Comparison of ENCODE assay signal across 12 cellular contexts in genomic region chr10:97327348-97328294, GRCh38. TPM values are rescaled to one million over a fixed set of nuclear protein-coding genes. Genes with fewer than 3 reads are reported as not detected.
DNase-seq lines count a peak whose midpoint lies in the region; ATAC-seq and TF ChIP-seq lines count a peak whose summit lies in the region.
"Had no signal": no experiment of that assay in that cellular context is flagged by ENCODE, and none has a peak within 500 bp of the region (broad histone marks: within the 10 kb centered on the region; RNA-seq: fewer than 3 reads in every experiment).

No MANE protein-coding gene starts in this region.

- H3K27ac Mint-ChIP-seq in GM23338 = peak overlapping the region; percentile 5

- TF ChIP-seq CTCF in GM23338 (conservative IDR thresholded peaks at IDR 0.05; ENCODE audit: low read depth in 2 of 2) (no peak), left lung (IDR thresholded peaks at IDR 0.05) (no peak)

- peaks cover 42% of the 10 kb centered on the region for H3K79me2 ChIP-seq in GM23338 (replicated peaks; ENCODE audit: insufficient read depth)

- H3K36me3 Mint-ChIP-seq in GM23338 (ENCODE audit: low read depth) = peaks cover 34% of the 10 kb centered on the region

- CTCF ChIA-PET in HEK293T (lab: Yijun Ruan, JAX) = interaction anchor here (0.6 to 1.1 kb wide), 3 partner anchors 49 to 255 kb away, joined by 3 to 6 read pairs (median 4); no protein-coding TSS in a partner anchor

- H3K27me3 ChIP-seq in BLaER1 treated with 17β-estradiol and CSF1 and Interleukin-3, amounts not matched to agents 10 nM and 100 nM = no peaks in the 10 kb centered on the region; a peak in 1 of 22 replicates
- H3K27me3 ChIP-seq in GM23338 (ENCODE audit: insufficient read depth) (no peaks in the 10 kb centered on the region; the same call in 1 of the 2 replicates), left lung (no peaks in the 10 kb centered on the region)
- H3K27me3 ChIP-seq: thyroid gland had no signal

- peak overlapping the region in 8 of 11 experiments; percentile 20 to 99 (median 92); a peak in 13 of 22 replicates for H3K4me2 ChIP-seq in BLaER1 treated with 17β-estradiol and CSF1 and Interleukin-3, amounts not matched to agents 10 nM and 100 nM
- H3K4me2 ChIP-seq in GM23338 = peak overlapping the region; percentile 67

- H3F3A ChIP-seq in GM23338 (replicated peaks; ENCODE audit: low read depth) = peaks cover 25% of the 10 kb centered on the region

- H3K9me3 Mint-ChIP-seq in GM23338 = no peaks in the 10 kb centered on the region

- H3K4me3 Mint-ChIP-seq in GM23338 = no peak overlapping the region

- peaks cover 19 to 66% (median 53%) of the 10 kb centered on the region in 11 experiments for H3K36me3 ChIP-seq in BLaER1 treated with 17β-estradiol and CSF1 and Interleukin-3, amounts not matched to agents 10 nM and 100 nM
- H3K36me3 ChIP-seq in GM23338 (ENCODE audit: insufficient read depth) (no peaks in the 10 kb centered on the region), left lung (peaks cover 0 to 33% of the 10 kb centered on the region in 2 donors)
- H3K36me3 ChIP-seq: thyroid gland had no signal

- H2AFZ ChIP-seq in GM23338 = no peak overlapping the region

- ATAC-seq in GM23338 (no peak), left lung (peak; percentile 89), HG02938 (IDR thresholded peaks at IDR 0.05; ENCODE audit: unreplicated experiment) (no peak), HG03135 (IDR thresholded peaks at IDR 0.05; ENCODE audit: unreplicated experiment) (no peak), HG02610 (IDR thresholded peaks at IDR 0.05; ENCODE audit: unreplicated experiment) (no peak)

- POLR2A ChIA-PET in HEK293T (lab: Yijun Ruan, JAX) = interaction anchor here (2.7 kb wide), 1 partner anchor 36 kb away, joined by 9 read pairs; the partner anchor contains the start of gene ARHGAP19

- H3K27ac ChIP-seq in BLaER1 treated with 17β-estradiol and CSF1 and Interleukin-3, amounts not matched to agents 10 nM and 100 nM = peak overlapping the region in 6 of 11 experiments; percentile 3 to 50 (median 24); a peak in 9 of 22 replicates
- H3K27ac ChIP-seq in GM23338 (ENCODE audit: low read depth) (peak overlapping the region; percentile 83), left lung (peak overlapping the region; percentile 48 to 57)
- H3K27ac ChIP-seq: coronary artery, RWPE1, thyroid gland had no signal

- H3K9me2 ChIP-seq in GM23338 (ENCODE audit: insufficient read depth) = no peaks in the 10 kb centered on the region

- H3K4me3 ChIP-seq in BLaER1 treated with 17β-estradiol and CSF1 and Interleukin-3, amounts not matched to agents 10 nM and 100 nM = peak overlapping the region in 1 of 10 experiments; percentile 97; a peak in 1 of 20 replicates
- H3K4me3 ChIP-seq in GM23338 = no peak overlapping the region
- H3K4me3 ChIP-seq in left lung = no peak overlapping the region
- H3K4me3 ChIP-seq: coronary artery, thyroid gland had no signal

- peaks cover 11% of the 10 kb centered on the region for H3K27me3 Mint-ChIP-seq in GM23338 (ENCODE audit: insufficient read depth, low read depth, poor library complexity)

- intact Hi-C loops in left lung (cut with DNase I) = no loop called here

- DNase-seq in GM23338 (ENCODE audit: low spot score) (no peak), SHP77 (lab: John Stamatoyannopoulos, UW) (peak; percentile 39 to 58), left lung (no peak), HEK293T (ENCODE audit: extremely low spot score) (no peak)
- DNase-seq: KBM-7, thyroid gland had no signal

- peaks cover 0 to 12% (median 0%) of the 10 kb centered on the region in 11 experiments; a peak in 2 of 22 replicates for H3K9me3 ChIP-seq in BLaER1 treated with 17β-estradiol and CSF1 and Interleukin-3, amounts not matched to agents 10 nM and 100 nM (replicated peaks in 1 of 11)
- no peaks in the 10 kb centered on the region for H3K9me3 ChIP-seq in left lung
- H3K9me3 ChIP-seq: thyroid gland had no signal

- peaks cover 35 to 100% (median 79%) of the 10 kb centered on the region in 11 experiments for H4K20me1 ChIP-seq in BLaER1 treated with 17β-estradiol and CSF1 and Interleukin-3, amounts not matched to agents 10 nM and 100 nM
- H4K20me1 ChIP-seq in GM23338 (replicated peaks; ENCODE audit: insufficient read depth) = peaks cover 28% of the 10 kb centered on the region

- H3K4me1 Mint-ChIP-seq in GM23338 = peaks cover 38% of the 10 kb centered on the region

- H3K9ac ChIP-seq in BLaER1 treated with 17β-estradiol and CSF1 and Interleukin-3, amounts not matched to agents 10 nM and 100 nM = peak overlapping the region in 6 of 11 experiments; percentile 7 to 99 (median 77); a peak in 7 of 22 replicates

- H3K4me1 ChIP-seq in BLaER1 treated with 17β-estradiol and CSF1 and Interleukin-3, amounts not matched to agents 10 nM and 100 nM = peaks cover 32 to 90% (median 62%) of the 10 kb centered on the region in 10 experiments
- peaks cover 50% of the 10 kb centered on the region for H3K4me1 ChIP-seq in GM23338 (ENCODE audit: insufficient read depth)
- peaks cover 17 to 76% of the 10 kb centered on the region in 2 donors for H3K4me1 ChIP-seq in left lung

TF ChIP-seq in GM23338, 12 proteins besides CTCF, POLR2A, EP300 and RAD21 (continues in another document):
- no peak for TF ChIP-seq EZH2 (IDR thresholded peaks at IDR 0.05; ENCODE audit: low read depth, unreplicated experiment)
- TF ChIP-seq ZNF331 (CRISPR knock-in tag; IDR thresholded peaks at IDR 0.05; ENCODE audit: low read depth) = no peak
- no peak for TF ChIP-seq ZNF114 (CRISPR knock-in tag; IDR thresholded peaks at IDR 0.05)
- no peak for TF ChIP-seq NANOG (IDR thresholded peaks at IDR 0.05; ENCODE audit: borderline replicate concordance)

TF ChIP-seq in HEK293T, 16 proteins besides CTCF, POLR2A, EP300 and RAD21:
- TF ChIP-seq ELF4 (IDR thresholded peaks at IDR 0.05) = no peak
- TF ChIP-seq NFRKB (IDR thresholded peaks at IDR 0.05) = no peak

RNA-seq across cellular contexts. Expression of gene FRAT2, which starts 6.9 kb away (rescaled TPM):
- total RNA-seq in GM23338 (2014; rRNA removed; shearing (Covaris generic)) = 87.5 and 109 TPM in 2 replicates
- polyA plus RNA-seq in GM23338 (2016; fragmentation: Nextera tagmentation; extraction: Ambion mirVana) = 24.5 and 44.0 TPM in 2 replicates
- total RNA-seq in left lung = 10 to 100 TPM; 12.8 to 30.2 TPM

RNA-seq across cellular contexts. Expression of gene FRAT1, which starts 8.6 kb away (rescaled TPM):
- total RNA-seq in GM23338 (2014; rRNA removed; shearing (Covaris generic)) = 6.1 and 8.5 TPM in 2 replicates
- polyA plus RNA-seq in GM23338 (2016; fragmentation: Nextera tagmentation; extraction: Ambion mirVana) = 1.4 and 1.7 TPM in 2 replicates
- 10 to 100 TPM in 1 of 2 donors, 1 to 10 TPM in 1; 5.2 to 10.8 TPM for total RNA-seq in left lung

RNA-seq across cellular contexts. Expression of gene ARHGAP19, which starts 35.2 kb away (rescaled TPM):
- total RNA-seq in GM23338 (2014; rRNA removed; shearing (Covaris generic)) = 35.9 and 38.8 TPM in 2 replicates
- 7.6 and 11.5 TPM in 2 replicates for polyA plus RNA-seq in GM23338 (2016; fragmentation: Nextera tagmentation; extraction: Ambion mirVana)
- total RNA-seq in left lung = 10 to 100 TPM in 1 of 2 donors, 1 to 10 TPM in 1; 9.8 to 11.4 TPM

Comparison
In these comparisons a context has a peak if more than half of its experiments do, and no peak if none do; other contexts are left out.
1. H3K27ac ChIP-seq: peak in every context shown above with its lines; median percentile 83 in GM23338; 52 in left lung; 24 in BLaER1 treated with 17β-estradiol and CSF1 and Interleukin-3, amounts not matched to agents 10 nM and 100 nM.
2. DNase-seq: peak in SHP77 (2 of 2); none in GM23338 (single experiment), left lung (0 of 2) and HEK293T (single experiment).